ENCODE assay signal across 8 cellular contexts in genomic region chr1:239976130-239976968, GRCh38.
DNase-seq lines count a peak whose midpoint lies in the region; ATAC-seq and TF ChIP-seq lines count a peak whose summit lies in the region.

No MANE protein-coding gene starts in this region.

- ATAC-seq in GM18499 (IDR thresholded peaks at IDR 0.05; ENCODE audit: insufficient read depth, unreplicated experiment): peak; percentile 90
- ATAC-seq in HG02840 (IDR thresholded peaks at IDR 0.05; ENCODE audit: low FRiP score, unreplicated experiment): peak; percentile 68

- H3K4me2 ChIP-seq in fibroblast of lung (ENCODE audit: extremely low read depth, insufficient read depth, low read length) (no peak overlapping the region), osteoblast (ENCODE audit: insufficient read depth, low read length) (no peak overlapping the region)

- no peaks in the 10 kb centered on the region for H3K4me1 ChIP-seq in BE2C
- H3K4me1 ChIP-seq in fibroblast of lung (ENCODE audit: control insufficient read depth, extremely low read depth, insufficient read depth, low read length): no peaks in the 10 kb centered on the region
- no peaks in the 10 kb centered on the region for H3K4me1 ChIP-seq in osteoblast (ENCODE audit: insufficient read depth, low read length)

- H3K79me2 ChIP-seq in fibroblast of lung (ENCODE audit: control insufficient read depth, insufficient read depth, low read length) (no peaks in the 10 kb centered on the region), osteoblast (ENCODE audit: insufficient read depth, low read length) (no peaks in the 10 kb centered on the region)

- no peak overlapping the region for H3K9ac ChIP-seq in fibroblast of lung (ENCODE audit: insufficient read depth, low read length)

- no peak overlapping the region for H3K4me3 ChIP-seq in BE2C (ENCODE audit: low read depth, low read length)
- H3K4me3 ChIP-seq in fibroblast of lung (replicated peaks in 1 of 4; ENCODE audit: control extremely low read depth in 1 of 4, insufficient read depth in 1 of 4, low read depth in 3 of 4, low read length in 4 of 4): no peak overlapping the region
- H3K4me3 ChIP-seq in osteoblast (ENCODE audit: insufficient read depth, low read length): no peak overlapping the region

- H3K36me3 ChIP-seq in BE2C (no peaks in the 10 kb centered on the region), fibroblast of lung (ENCODE audit: control insufficient read depth, insufficient read depth, low read length) (no peaks in the 10 kb centered on the region), osteoblast (ENCODE audit: insufficient read depth, low read length) (no peaks in the 10 kb centered on the region)

- no peaks in the 10 kb centered on the region; the same call in 1 of the 2 replicates for H3K9me3 ChIP-seq in BE2C
- H3K9me3 ChIP-seq in fibroblast of lung (ENCODE audit: control insufficient read depth, insufficient read depth, low read depth, low read length): no peaks in the 10 kb centered on the region
- H3K9me3 ChIP-seq in osteoblast (ENCODE audit: low read depth, low read length): no peaks in the 10 kb centered on the region

- peak; percentile 68 for DNase-seq in BE2C
- DNase-seq in NCI-H2107 (lab: John Stamatoyannopoulos, UW): peak; percentile 4
- peak; percentile 66 for DNase-seq in activated CD8-positive, alpha-beta memory T cell treated with anti-CD3 and anti-CD28 coated beads for 24 hours
- peak; percentile 30 to 65 for DNase-seq in fibroblast of lung (ENCODE audit: low read depth in 2 of 2)
- peak; percentile 81 for DNase-seq in osteoblast (ENCODE audit: insufficient read length, low spot score, missing footprints)
- no peak for DNase-seq in GDM1 (lab: John Stamatoyannopoulos, UW)

- TF ChIP-seq CTCF in BE2C (IDR thresholded peaks at IDR 0.05; ENCODE audit: low read depth, low read length): peak; percentile 98
- TF ChIP-seq CTCF in fibroblast of lung (conservative IDR thresholded peaks at IDR 0.05 in 1 of 2, IDR thresholded peaks at IDR 0.05 in 1 of 2; ENCODE audit: low read depth in 1 of 2, low read length in 2 of 2): peak; percentile 97 to 99
- TF ChIP-seq CTCF in osteoblast (IDR thresholded peaks at IDR 0.05; ENCODE audit: extremely low read depth, low read depth, low read length): peak; percentile 99

- H3K27me3 ChIP-seq in BE2C (no peaks in the 10 kb centered on the region), fibroblast of lung (ENCODE audit: control insufficient read depth, insufficient read depth, low read length) (no peaks in the 10 kb centered on the region), osteoblast (ENCODE audit: insufficient read depth, low read length) (no peaks in the 10 kb centered on the region)

- H2AFZ ChIP-seq in fibroblast of lung (ENCODE audit: low read length): no peak overlapping the region
- no peak overlapping the region for H2AFZ ChIP-seq in osteoblast (ENCODE audit: low read length)

- H3K27ac ChIP-seq in fibroblast of lung (ENCODE audit: insufficient read depth, low read length) (no peak overlapping the region), osteoblast (ENCODE audit: low read depth, low read length) (no peak overlapping the region)

- H4K20me1 ChIP-seq in fibroblast of lung (ENCODE audit: control insufficient read depth, extremely low read depth, insufficient read depth, low read length) (no peaks in the 10 kb centered on the region), osteoblast (ENCODE audit: insufficient read depth, low read length) (no peaks in the 10 kb centered on the region)
